In the genomic region with DNA sequence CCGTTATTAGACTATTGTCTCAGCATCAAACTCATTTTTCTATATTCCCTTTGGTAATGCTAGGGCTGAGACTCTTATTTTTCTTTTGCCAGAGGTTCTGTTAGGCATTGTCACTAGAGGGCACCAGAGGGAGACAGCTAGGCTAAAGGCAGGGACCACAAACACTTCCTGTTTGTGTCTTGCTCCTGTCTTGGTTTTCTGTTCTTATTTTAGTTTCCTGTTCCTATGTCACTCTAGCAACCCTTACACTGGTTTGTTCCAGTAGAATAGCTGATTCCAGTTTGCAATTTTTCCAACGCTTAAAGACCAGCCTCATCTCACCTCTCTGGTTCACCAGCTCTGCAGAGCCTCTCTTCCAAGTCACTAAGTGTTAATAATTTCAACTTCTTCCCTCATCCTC, we compare ENCODE assay signal across 8 cellular contexts.
DNase-seq lines count a peak whose midpoint lies in the region; ATAC-seq, FAIRE-seq and TF ChIP-seq lines count a peak whose summit lies in the region.

No MANE protein-coding gene starts in this region.

- no peak overlapping the region for H3K27ac Mint-ChIP-seq in activated CD8-positive, alpha-beta T cell treated with anti-CD3 and anti-CD28 coated beads, Interleukin-2, amount 10 ng/mL, durations not matched to agents 7 days and 5 days
- no peak overlapping the region for H3K27ac Mint-ChIP-seq in nephron progenitor cell

- H3K4me3 Mint-ChIP-seq in activated CD8-positive, alpha-beta T cell treated with anti-CD3 and anti-CD28 coated beads, Interleukin-2, amount 10 ng/mL, durations not matched to agents 7 days and 5 days, result no peak overlapping the region
- H3K4me3 Mint-ChIP-seq in nephron progenitor cell, result no peak overlapping the region

- CTCF ChIA-PET in activated CD8-positive, alpha-beta T cell treated with anti-CD3 and anti-CD28 coated beads, Interleukin-2, amount 10 ng/mL, durations not matched to agents 7 days and 5 days (lab: Charles Lee), result interaction anchor here (0.7 to 5.1 kb wide), 32 partner anchors 9 to 1040 kb away, joined by 3 to 51 read pairs (median 4); no protein-coding TSS in a partner anchor

- H3K4me1 ChIP-seq in esophagus muscularis mucosa, result peaks cover 5 to 10% (median 8%) of the 10 kb centered on the region in 4 donors

- no peaks in the 10 kb centered on the region for H3K9me3 Mint-ChIP-seq in activated CD8-positive, alpha-beta T cell treated with anti-CD3 and anti-CD28 coated beads, Interleukin-2, amount 10 ng/mL, durations not matched to agents 7 days and 5 days (ENCODE audit: insufficient read depth)
- peaks cover 30% of the 10 kb centered on the region for H3K9me3 Mint-ChIP-seq in nephron progenitor cell

- H3K27me3 ChIP-seq in esophagus muscularis mucosa, result no peaks in the 10 kb centered on the region

- ATAC-seq in GM19468 (IDR thresholded peaks at IDR 0.05; ENCODE audit: extremely low read depth, unreplicated experiment) (peak; percentile 95), HG03520 (IDR thresholded peaks at IDR 0.05; ENCODE audit: unreplicated experiment) (peak; percentile 99)
- peak; percentile 96 for ATAC-seq in activated CD8-positive, alpha-beta T cell treated with anti-CD3 and anti-CD28 coated beads, Interleukin-2, amount 10 ng/mL, durations not matched to agents 7 days and 5 days

- peaks cover 11% of the 10 kb centered on the region for H3K27me3 Mint-ChIP-seq in activated CD8-positive, alpha-beta T cell treated with anti-CD3 and anti-CD28 coated beads, Interleukin-2, amount 10 ng/mL, durations not matched to agents 7 days and 5 days (ENCODE audit: low read depth)
- H3K27me3 Mint-ChIP-seq in nephron progenitor cell (ENCODE audit: low read depth, poor library complexity), result no peaks in the 10 kb centered on the region

- no peaks in the 10 kb centered on the region for H3K4me1 Mint-ChIP-seq in activated CD8-positive, alpha-beta T cell treated with anti-CD3 and anti-CD28 coated beads, Interleukin-2, amount 10 ng/mL, durations not matched to agents 7 days and 5 days (ENCODE audit: low read depth)
- H3K4me1 Mint-ChIP-seq in nephron progenitor cell, result peaks cover 7% of the 10 kb centered on the region

- TF ChIP-seq POLR2A in esophagus muscularis mucosa (IDR thresholded peaks at IDR 0.05; ENCODE audit: low read depth), result no peak

- H3K9me3 ChIP-seq in esophagus muscularis mucosa, result peaks cover 0 to 10% (median 4%) of the 10 kb centered on the region in 4 donors

- no peaks in the 10 kb centered on the region for H3K36me3 ChIP-seq in esophagus muscularis mucosa

- TF ChIP-seq CTCF in esophagus muscularis mucosa (IDR thresholded peaks at IDR 0.05), result peak; percentile 77 to 87 (median 80)
- TF ChIP-seq CTCF in nephron progenitor cell (IDR thresholded peaks at IDR 0.05), result peak; percentile 78

- no peak for FAIRE-seq in urothelium cell line (lab: Jason Lieb, UNC)

- no peaks in the 10 kb centered on the region for H3K36me3 Mint-ChIP-seq in activated CD8-positive, alpha-beta T cell treated with anti-CD3 and anti-CD28 coated beads, Interleukin-2, amount 10 ng/mL, durations not matched to agents 7 days and 5 days (ENCODE audit: low read depth)
- peaks cover 24% of the 10 kb centered on the region for H3K36me3 Mint-ChIP-seq in nephron progenitor cell (ENCODE audit: low read depth)

- TF ChIP-seq EP300 in esophagus muscularis mucosa (IDR thresholded peaks at IDR 0.05), result no peak

- WGBS in esophagus muscularis mucosa, result 35% methylated on average over 2 of the region's 2 CpGs

- no peak overlapping the region for H3K4me3 ChIP-seq in esophagus muscularis mucosa

- DNase-seq in DMS153 treated with DMSO at 0.1 percent for 48 hours (lab: John Stamatoyannopoulos, UW; ENCODE audit: unreplicated experiment) (peak; percentile 65), NCI-H526 treated with DMSO at 0.1 percent for 48 hours (lab: John Stamatoyannopoulos, UW) (peak; percentile 56), esophagus muscularis mucosa (ENCODE audit: extremely low spot score) (no peak), nephron progenitor cell (peak; percentile 46), urothelium cell line (ENCODE audit: low spot score) (peak; percentile 48)
- peak; percentile 80 for DNase-seq in activated CD8-positive, alpha-beta T cell treated with anti-CD3 and anti-CD28 coated beads, Interleukin-2, amount 10 ng/mL, durations not matched to agents 7 days and 5 days

- POLR2A ChIA-PET in activated CD8-positive, alpha-beta T cell treated with anti-CD3 and anti-CD28 coated beads, Interleukin-2, amount 10 ng/mL, durations not matched to agents 7 days and 5 days (lab: Charles Lee), result interaction anchor here (0.7 kb wide), 1 partner anchor 47 kb away, joined by 3 read pairs; no protein-coding TSS in a partner anchor

- H3K27ac ChIP-seq in esophagus muscularis mucosa (replicated peaks in 1 of 4), result no peak overlapping the region

- intact Hi-C loops in esophagus muscularis mucosa (cut with DNase I), result loop anchor here (2.0 to 10.0 kb wide), 4 partner anchors 287 to 1033 kb away; no protein-coding TSS in a partner anchor
